In the genomic region with DNA sequence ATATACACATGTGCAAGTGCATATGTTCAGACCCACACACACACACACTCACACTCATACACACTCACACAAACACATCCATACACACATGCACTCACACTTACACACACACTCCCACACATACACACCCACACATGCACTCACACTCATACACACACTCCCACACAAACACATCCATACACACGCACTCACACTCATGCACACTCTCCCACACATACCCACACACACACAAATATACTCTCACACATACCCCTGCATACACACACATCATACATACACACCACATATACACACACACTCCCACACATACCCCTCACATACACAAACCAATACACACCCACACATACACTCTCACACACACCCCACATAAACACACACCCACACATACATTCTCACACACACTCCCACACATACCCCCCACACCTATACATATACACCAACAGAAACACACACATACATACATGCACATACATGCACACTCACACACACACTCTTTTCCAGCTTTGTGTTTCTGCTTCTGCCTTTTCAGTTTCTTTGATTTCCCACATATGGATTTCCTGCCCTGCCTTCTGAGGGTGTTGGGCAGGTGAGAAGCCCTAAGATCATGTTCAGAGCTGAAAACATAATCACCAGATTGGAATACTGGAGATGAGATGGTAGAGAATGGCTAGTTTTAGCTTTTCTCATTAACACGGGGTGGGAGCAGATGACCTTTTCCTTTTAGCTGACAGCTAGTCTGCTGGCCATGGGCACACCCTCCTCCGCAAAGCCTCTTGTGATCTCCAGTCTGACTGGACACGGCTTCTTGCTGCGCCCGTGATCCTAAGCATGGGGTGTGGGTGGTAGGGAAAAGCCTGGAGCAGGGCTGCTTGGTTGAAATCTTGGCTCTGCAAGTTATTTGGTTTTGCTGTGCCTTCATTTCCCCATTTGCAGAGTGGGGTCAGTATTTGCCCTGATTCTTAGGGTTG, we compare ENCODE assay signal across 8 cellular contexts.
DNase-seq lines count a peak whose midpoint lies in the region; ATAC-seq lines count a peak whose summit lies in the region.

No MANE protein-coding gene starts in this region.

- H3K27ac Mint-ChIP-seq in central memory CD8-positive, alpha-beta T cell (ENCODE audit: low read depth), result peak overlapping the region; percentile 96

- no peak for ATAC-seq in central memory CD8-positive, alpha-beta T cell (replicated peaks; ENCODE audit: extremely low read depth, poor library complexity, severe bottlenecking)
- ATAC-seq in GM18867 (IDR thresholded peaks at IDR 0.05; ENCODE audit: unreplicated experiment), result no peak
- ATAC-seq in GM19023 (IDR thresholded peaks at IDR 0.05; ENCODE audit: unreplicated experiment), result no peak

- peak overlapping the region; percentile 74 for H3K4me3 Mint-ChIP-seq in central memory CD8-positive, alpha-beta T cell

- no peaks in the 10 kb centered on the region for H3K27me3 Mint-ChIP-seq in central memory CD8-positive, alpha-beta T cell

- DNase-seq in Daoy (ENCODE audit: low read depth), result peak; percentile 26
- DNase-seq in M059J (ENCODE audit: low read depth), result peak; percentile 18
- no peak for DNase-seq in central memory CD8-positive, alpha-beta T cell (ENCODE audit: low spot score in 2 of 2)
- peak; percentile 30 for DNase-seq in renal cortical epithelial cell (ENCODE audit: low read depth)
- DNase-seq in NCI-H1694 (lab: John Stamatoyannopoulos, UW), result no peak
- DNase-seq in EL, result no peak

- peaks cover 20% of the 10 kb centered on the region for H3K36me3 Mint-ChIP-seq in central memory CD8-positive, alpha-beta T cell (ENCODE audit: insufficient read depth)

- peaks cover 50% of the 10 kb centered on the region for H3K4me1 Mint-ChIP-seq in central memory CD8-positive, alpha-beta T cell

- H3K9me3 Mint-ChIP-seq in central memory CD8-positive, alpha-beta T cell, result no peaks in the 10 kb centered on the region

Comparison
In these comparisons a context has a peak if more than half of its experiments do, and no peak if none do; other contexts are left out.
1. DNase-seq: peak in Daoy (single experiment), M059J (single experiment) and renal cortical epithelial cell (single experiment); none in central memory CD8-positive, alpha-beta T cell (0 of 2), NCI-H1694 (single experiment) and EL (single experiment).